ENCODE assay signal across 11 cellular contexts in genomic region chr1:22717038-22717758, GRCh38. TPM values are rescaled to one million over a fixed set of nuclear protein-coding genes. Genes with fewer than 3 reads are reported as not detected.
DNase-seq lines count a peak whose midpoint lies in the region; ATAC-seq and TF ChIP-seq lines count a peak whose summit lies in the region.
"Had no signal": no experiment of that assay in that cellular context is flagged by ENCODE, and none has a peak within 500 bp of the region (broad histone marks: within the 10 kb centered on the region; RNA-seq: fewer than 3 reads in every experiment).

No MANE protein-coding gene starts in this region.

- no peaks in the 10 kb centered on the region for H3K27me3 ChIP-seq in right cardiac atrium (ENCODE audit: control insufficient read depth, insufficient read depth)
- no peaks in the 10 kb centered on the region for H3K27me3 ChIP-seq in duodenal mucosa (ENCODE audit: control insufficient read depth in 1 of 2, insufficient read depth in 2 of 2, low read length in 2 of 2)
- no peaks in the 10 kb centered on the region for H3K27me3 ChIP-seq in ovary
- H3K27me3 ChIP-seq: ascending aorta, right lobe of liver had no signal

- H3K27ac ChIP-seq in right cardiac atrium (ENCODE audit: low read length): no peak overlapping the region
- no peak overlapping the region for H3K27ac ChIP-seq in duodenal mucosa (ENCODE audit: low read depth, low read length)
- H3K27ac ChIP-seq in ovary: no peak overlapping the region
- H3K27ac ChIP-seq: ascending aorta, right lobe of liver had no signal

- TF ChIP-seq POLR2A in ovary (IDR thresholded peaks at IDR 0.05): no peak

- H3K9ac ChIP-seq in duodenal mucosa (ENCODE audit: low read depth in 1 of 2, low read length in 2 of 2): peak overlapping the region in 1 of 2 donors; percentile 18

- no peak for TF ChIP-seq EP300 in ovary (IDR thresholded peaks at IDR 0.05)

- ATAC-seq in Right ventricle myocardium superior (ENCODE audit: poor library complexity) (peak; percentile 31), right cardiac atrium (no peak), HG02610 (IDR thresholded peaks at IDR 0.05; ENCODE audit: unreplicated experiment) (no peak), GM21619 (IDR thresholded peaks at IDR 0.05; ENCODE audit: unreplicated experiment) (no peak)

- H3K4me1 ChIP-seq in right cardiac atrium (ENCODE audit: control insufficient read depth, insufficient read depth, low read length) (no peaks in the 10 kb centered on the region), duodenal mucosa (ENCODE audit: control insufficient read depth in 1 of 2, insufficient read depth in 2 of 2, low read length in 2 of 2) (peaks cover 38 to 51% of the 10 kb centered on the region in 2 donors), ovary (ENCODE audit: insufficient read depth) (peaks cover 4% of the 10 kb centered on the region)
- H3K4me1 ChIP-seq: right lobe of liver had no signal

- WGBS in right cardiac atrium: 72% methylated on average over 11 of the region's 11 CpGs
- WGBS in ovary, 3 donors: 80 to 85% (median 81%) methylated on average over 11 of the region's 11 CpGs

- no peak overlapping the region for H3K4me3 ChIP-seq in right cardiac atrium (ENCODE audit: low read length)
- H3K4me3 ChIP-seq in duodenal mucosa (ENCODE audit: low read depth in 1 of 2, low read length in 2 of 2): peak overlapping the region; percentile 17 to 31
- H3K4me3 ChIP-seq in ovary: no peak overlapping the region
- H3K4me3 ChIP-seq: ascending aorta, right lobe of liver had no signal

- H3K9me3 ChIP-seq in right cardiac atrium (ENCODE audit: control insufficient read depth, low read length): no peaks in the 10 kb centered on the region
- no peaks in the 10 kb centered on the region for H3K9me3 ChIP-seq in duodenal mucosa (ENCODE audit: control insufficient read depth in 1 of 2, low read length in 2 of 2)
- H3K9me3 ChIP-seq in ovary: no peaks in the 10 kb centered on the region
- H3K9me3 ChIP-seq: ascending aorta, right lobe of liver had no signal

- no peaks in the 10 kb centered on the region for H3K36me3 ChIP-seq in duodenal mucosa (ENCODE audit: control insufficient read depth in 1 of 2, insufficient read depth in 2 of 2, low read length in 2 of 2)
- no peaks in the 10 kb centered on the region for H3K36me3 ChIP-seq in ovary
- H3K36me3 ChIP-seq: ascending aorta, right lobe of liver had no signal

- DNase-seq in Right ventricle myocardium superior (no peak), right cardiac atrium (no peak), NCI-H526 treated with DMSO at 0.1 percent for 48 hours (lab: John Stamatoyannopoulos, UW) (peak; percentile 38), activated gamma-delta T cell (lab: John Stamatoyannopoulos, UW) (no peak), ovary (no peak)
- DNase-seq: activated CD8-positive, alpha-beta memory T cell treated with anti-CD3 and anti-CD28 coated beads, Interleukin-2, amount 50 U/mL, for 4 hours; right lobe of liver had no signal

- intact Hi-C loops in Right ventricle myocardium superior (cut with DNase I): no loop called here
- intact Hi-C loops in right cardiac atrium (cut with DNase I): no loop called here
- intact Hi-C loops in ovary (cut with DNase I): no loop called here

- TF ChIP-seq CTCF in ovary (IDR thresholded peaks at IDR 0.05): no peak

RNA-seq across cellular contexts. Expression of gene EPHB2, which starts 6.6 kb away (rescaled TPM):
- total RNA-seq in Right ventricle myocardium superior (2.7 TPM), right cardiac atrium (1 to 10 TPM; 2.0 to 7.7 (median 3.9) TPM), ovary (10 to 100 TPM in 5 of 7 donors, 1 to 10 TPM in 2; 2.5 to 55.1 (median 20.9) TPM)
- polyA plus RNA-seq in right cardiac atrium (1.2 TPM), ovary (1 to 10 TPM; 3.1 to 5.1 TPM)

Comparison
In these comparisons a context has a peak if more than half of its experiments do, and no peak if none do; other contexts are left out.
1. H3K4me3 ChIP-seq: peak in duodenal mucosa (2 of 2); none in right cardiac atrium (single experiment) and ovary (single experiment).